Comparison of ENCODE assay signal across 23 cellular contexts in the genomic region with DNA sequence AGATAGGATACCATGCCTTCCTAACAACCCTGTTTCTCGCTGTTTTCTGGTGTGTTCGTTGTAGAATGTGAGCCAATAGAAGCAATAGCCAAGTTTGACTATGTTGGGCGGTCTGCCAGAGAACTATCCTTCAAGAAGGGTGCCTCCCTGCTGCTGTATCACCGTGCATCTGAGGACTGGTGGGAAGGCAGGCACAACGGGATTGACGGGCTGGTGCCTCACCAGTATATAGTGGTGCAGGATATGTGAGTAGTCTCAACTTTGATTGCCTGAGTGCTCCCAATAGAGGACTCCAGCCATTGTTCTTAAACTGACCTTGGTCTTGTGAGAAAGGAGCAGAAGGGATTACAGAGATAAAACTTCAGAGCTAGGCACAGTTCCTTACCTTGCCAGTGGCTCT.
DNase-seq lines count a peak whose midpoint lies in the region; ATAC-seq and TF ChIP-seq lines count a peak whose summit lies in the region.
"Had no signal": no experiment of that assay in that cellular context is flagged by ENCODE, and none has a peak within 500 bp of the region (broad histone marks: within the 10 kb centered on the region; RNA-seq: fewer than 3 reads in every experiment).

No MANE protein-coding gene starts in this region.

- no peak overlapping the region for H3K4me3 Mint-ChIP-seq in Caco-2 (ENCODE audit: unreplicated experiment)
- H3K4me3 Mint-ChIP-seq: B cell; CD8-positive, alpha-beta T cell had no signal

- no peak for TF ChIP-seq POLR2A in testis (IDR thresholded peaks at IDR 0.05)

- no peaks in the 10 kb centered on the region for H3K4me1 Mint-ChIP-seq in Caco-2 (ENCODE audit: low read depth, unreplicated experiment)
- H3K4me1 Mint-ChIP-seq: B cell had no signal

- no peak overlapping the region for H3K27ac ChIP-seq in testis
- H3K27ac ChIP-seq: C4-2B had no signal

- H3K27me3 ChIP-seq in testis (no peaks in the 10 kb centered on the region), Caco-2 (replicated peaks; ENCODE audit: control insufficient read depth, insufficient read depth, low read length) (no peaks in the 10 kb centered on the region)

- H3K4me3 ChIP-seq in choroid plexus epithelial cell (ENCODE audit: low read depth, low read length) (no peak overlapping the region), testis (no peak overlapping the region), Caco-2 (ENCODE audit: low read depth, low read length) (no peak overlapping the region)
- H3K4me3 ChIP-seq: K562 had no signal

- peaks cover 33% of the 10 kb centered on the region for H3K36me3 Mint-ChIP-seq in Caco-2 (ENCODE audit: insufficient read depth, unreplicated experiment)
- H3K36me3 Mint-ChIP-seq: CD8-positive, alpha-beta T cell had no signal

- no peaks in the 10 kb centered on the region for H3K9me3 Mint-ChIP-seq in Caco-2 (ENCODE audit: unreplicated experiment)
- H3K9me3 Mint-ChIP-seq: CD8-positive, alpha-beta T cell had no signal

- WGBS in testis, 2 donors = 56 to 79% methylated on average over 6 of the region's 6 CpGs

- H3K9me3 ChIP-seq in testis (no peaks in the 10 kb centered on the region), Caco-2 (no peaks in the 10 kb centered on the region)

- no peaks in the 10 kb centered on the region for H3K27me3 Mint-ChIP-seq in Caco-2 (ENCODE audit: insufficient read depth, unreplicated experiment)

- CTCF ChIA-PET in Caco-2 (lab: Charles Lee) = no interaction called here

- POLR2A ChIA-PET in Caco-2 (lab: Charles Lee) = no interaction called here

- intact Hi-C loops in testis (cut with DNase I; ENCODE audit: low total_unique reads) (no loop called here), Caco-2 (cut with micrococcal nuclease; ENCODE audit: unreplicated experiment) (no loop called here)

- TF ChIP-seq CTCF in choroid plexus epithelial cell (conservative IDR thresholded peaks at IDR 0.05; ENCODE audit: low read depth, low read length) = no peak
- TF ChIP-seq CTCF in testis (IDR thresholded peaks at IDR 0.05) = no peak
- TF ChIP-seq CTCF in Caco-2 (IDR thresholded peaks at IDR 0.05; ENCODE audit: insufficient read depth in 1 of 2, low read depth in 1 of 2, low read length in 1 of 2, severe bottlenecking in 1 of 2, unreplicated experiment in 1 of 2) = no peak

- ATAC-seq in HG02798 (IDR thresholded peaks at IDR 0.05; ENCODE audit: poor library complexity, unreplicated experiment) = no peak
- ATAC-seq: CD8-positive, alpha-beta T cell; HepG2; K562 had no signal

- H3K4me1 ChIP-seq in testis = no peaks in the 10 kb centered on the region
- H3K4me1 ChIP-seq in Caco-2 = no peaks in the 10 kb centered on the region

- BruUV-seq in Caco-2 (replicated peaks; lab: Mats Ljungman, UMichigan) = no TSS peak

- H3K36me3 ChIP-seq in testis (ENCODE audit: low read depth, missing control alignments) = no peaks in the 10 kb centered on the region
- no peaks in the 10 kb centered on the region for H3K36me3 ChIP-seq in Caco-2 (ENCODE audit: control insufficient read depth, insufficient read depth, low read length)

- no peak overlapping the region for H3K27ac Mint-ChIP-seq in Caco-2 (ENCODE audit: unreplicated experiment)
- H3K27ac Mint-ChIP-seq: B cell; CD8-positive, alpha-beta T cell had no signal

- DNase-seq in NCI-H446 treated with DMSO at 0.1 percent for 48 hours (lab: John Stamatoyannopoulos, UW) (peak; percentile 25), choroid plexus epithelial cell (ENCODE audit: low read depth) (peak; percentile 26), fibroblast of the conjunctiva (ENCODE audit: low read depth) (peak; percentile 6), testis (peak; percentile 69), Caco-2 (no peak)
- no peak for DNase-seq in stimulated activated CD4-positive, alpha-beta T cell treated with anti-CD3 and anti-CD28 coated beads, Interleukin-15, amount 100 ng/mL, for 24 hours
- DNase-seq: CD8-positive, alpha-beta T cell; DMS 273 treated with DMSO at 0.1 percent for 48 hours; DMS79 treated with DMSO at 0.1 percent for 48 hours; GF-D8; Kasumi-1; MV-4-11; NCI-H1105 treated with DMSO at 0.1 percent for 48 hours; NCI-H2029; NCI-H526; NCI-H82; RPMI8226; SHP77 had no signal

Comparison
In these comparisons a context has a peak if more than half of its experiments do, and no peak if none do; other contexts are left out.
1. DNase-seq: peak in NCI-H446 treated with DMSO at 0.1 percent for 48 hours (single experiment), choroid plexus epithelial cell (single experiment), fibroblast of the conjunctiva (single experiment) and testis (single experiment); none in Caco-2 (0 of 2) and stimulated activated CD4-positive, alpha-beta T cell treated with anti-CD3 and anti-CD28 coated beads, Interleukin-15, amount 100 ng/mL, for 24 hours (single experiment).